In genomic region chr9:129322022-129322621, GRCh38 we compare ENCODE assay signal across 10 cellular contexts.
DNase-seq lines count a peak whose midpoint lies in the region; ATAC-seq and TF ChIP-seq lines count a peak whose summit lies in the region.
"Had no signal": no experiment of that assay in that cellular context is flagged by ENCODE, and none has a peak within 500 bp of the region (broad histone marks: within the 10 kb centered on the region; RNA-seq: fewer than 3 reads in every experiment).

No MANE protein-coding gene starts in this region.

- H3K4me3 ChIP-seq in GM23338 (no peak overlapping the region), spleen (peak overlapping the region in 1 of 8 donors; percentile 34), HAP-1 (no peak overlapping the region)

- no peak for TF ChIP-seq POLR2A in spleen (IDR thresholded peaks at IDR 0.05)

- H3K9me3 ChIP-seq in spleen (no peaks in the 10 kb centered on the region), HAP-1 (no peaks in the 10 kb centered on the region)

- H3K79me2 ChIP-seq in GM23338 (replicated peaks; ENCODE audit: insufficient read depth) = no peaks in the 10 kb centered on the region

- WGBS in spleen, 5 donors = 91 to 100% (median 95%) methylated on average over 3 to 7 of the region's 7 CpGs

- H3K4me1 ChIP-seq in GM23338 (ENCODE audit: insufficient read depth) = peaks cover 9% of the 10 kb centered on the region; the same call in 1 of the 2 replicates
- H3K4me1 ChIP-seq in spleen = peaks cover 14 to 70% (median 39%) of the 10 kb centered on the region in 6 donors
- peaks cover 15% of the 10 kb centered on the region for H3K4me1 ChIP-seq in HAP-1

- intact Hi-C loops in activated B cell treated with CpG ODN at 0.5 μM for 24 hours (cut with micrococcal nuclease) (loop anchor here (5.0 kb wide), 2 partner anchors 90 to 285 kb away; no protein-coding TSS in a partner anchor), spleen (cut with DNase I; ENCODE audit: low total_unique reads) (no loop called here)

- no peak overlapping the region for H3K4me2 ChIP-seq in GM23338

- H3K9me3 Mint-ChIP-seq in GM23338 = no peaks in the 10 kb centered on the region
- no peaks in the 10 kb centered on the region for H3K9me3 Mint-ChIP-seq in activated B cell treated with CpG ODN at 0.5 μM for 24 hours
- H3K9me3 Mint-ChIP-seq: activated naive CD4-positive, alpha-beta T cell treated with anti-CD3 and anti-CD28 coated beads, Interleukin-2, amount 50 U/mL, for 24 hours had no signal

- peak in 1 of 2 experiments; percentile 28; a peak in 2 of 4 replicates for TF ChIP-seq CTCF in GM23338 (conservative IDR thresholded peaks at IDR 0.05; ENCODE audit: low read depth in 2 of 2)
- TF ChIP-seq CTCF in activated B cell treated with CpG ODN at 0.5 μM for 24 hours (IDR thresholded peaks at IDR 0.05) = no peak
- no peak for TF ChIP-seq CTCF in spleen (IDR thresholded peaks at IDR 0.05 in 8 of 11, conservative IDR thresholded peaks at IDR 0.05 in 3 of 11)

- 0 out of 2 replicates have a peak overlapping the region, but pooled peaks have one; percentile 90 for H2AFZ ChIP-seq in GM23338

- 0 out of 2 replicates have a peak, but pooled peaks cover 2% of the 10 kb centered on the region for H3F3A ChIP-seq in GM23338 (replicated peaks; ENCODE audit: low read depth)

- H3K27me3 ChIP-seq in GM23338 (ENCODE audit: insufficient read depth) (peaks cover 5% of the 10 kb centered on the region; the same call in 1 of the 2 replicates), layer of hippocampus (ENCODE audit: control insufficient read depth, insufficient read depth, low read length) (no peaks in the 10 kb centered on the region), spleen (replicated peaks in 1 of 7) (peaks cover 0 to 23% (median 0%) of the 10 kb centered on the region in 7 donors), HAP-1 (ENCODE audit: low read depth) (no peaks in the 10 kb centered on the region)

- no peak for ATAC-seq in GM23338
- no peak for ATAC-seq in activated B cell treated with CpG ODN at 0.5 μM for 24 hours (ENCODE audit: low read depth)
- ATAC-seq in HG02642 (IDR thresholded peaks at IDR 0.05; ENCODE audit: poor library complexity, unreplicated experiment) = no peak

- H3K36me3 ChIP-seq in GM23338 (ENCODE audit: insufficient read depth) = no peaks in the 10 kb centered on the region
- no peaks in the 10 kb centered on the region for H3K36me3 ChIP-seq in spleen
- H3K36me3 ChIP-seq in HAP-1 (replicated peaks) = no peaks in the 10 kb centered on the region

- H3K36me3 Mint-ChIP-seq in GM23338 (ENCODE audit: low read depth) (no peaks in the 10 kb centered on the region), activated B cell treated with CpG ODN at 0.5 μM for 24 hours (ENCODE audit: low read depth) (no peaks in the 10 kb centered on the region)
- H3K36me3 Mint-ChIP-seq: activated naive CD4-positive, alpha-beta T cell treated with anti-CD3 and anti-CD28 coated beads, Interleukin-2, amount 50 U/mL, for 24 hours had no signal

- H3K27ac ChIP-seq in GM23338 (ENCODE audit: low read depth) (no peak overlapping the region), layer of hippocampus (ENCODE audit: low read depth, low read length) (peak overlapping the region; percentile 95), spleen (peak overlapping the region in 4 of 8 donors; percentile 80 to 84 (median 82))
- H3K27ac ChIP-seq: epithelial cell of prostate had no signal

- no peak for DNase-seq in GM23338 (ENCODE audit: low spot score)
- peak; percentile 14 for DNase-seq in activated B cell treated with CpG ODN at 0.5 μM for 24 hours
- peak; percentile 54 for DNase-seq in spleen
- DNase-seq in HAP-1 (ENCODE audit: low spot score in 2 of 2) = no peak
- no peak for DNase-seq in NCI-H1436 (lab: John Stamatoyannopoulos, UW)
- no peak for DNase-seq in NCI-H526 (lab: John Stamatoyannopoulos, UW)

- H3K9me2 ChIP-seq in GM23338 (ENCODE audit: insufficient read depth) = no peaks in the 10 kb centered on the region

- CTCF ChIA-PET in activated B cell treated with CpG ODN at 0.5 μM for 24 hours (lab: Charles Lee) = no interaction called here

- in situ Hi-C loops in HAP-1 (cut with MboI; ENCODE audit: low sequenced_read_pairs) = no loop called here

- H3K4me1 Mint-ChIP-seq in GM23338 (peaks cover 28% of the 10 kb centered on the region), activated B cell treated with CpG ODN at 0.5 μM for 24 hours (peaks cover 13% of the 10 kb centered on the region)

- H3K27me3 Mint-ChIP-seq in GM23338 (ENCODE audit: insufficient read depth, low read depth, poor library complexity) = peaks cover 14% of the 10 kb centered on the region
- peaks cover 5% of the 10 kb centered on the region for H3K27me3 Mint-ChIP-seq in activated B cell treated with CpG ODN at 0.5 μM for 24 hours
- H3K27me3 Mint-ChIP-seq: activated naive CD4-positive, alpha-beta T cell treated with anti-CD3 and anti-CD28 coated beads, Interleukin-2, amount 50 U/mL, for 24 hours had no signal

- H3K4me3 Mint-ChIP-seq in GM23338 = no peak overlapping the region
- H3K4me3 Mint-ChIP-seq in activated B cell treated with CpG ODN at 0.5 μM for 24 hours = no peak overlapping the region

- H4K20me1 ChIP-seq in GM23338 (replicated peaks; ENCODE audit: insufficient read depth) = no peaks in the 10 kb centered on the region

- POLR2A ChIA-PET in activated B cell treated with CpG ODN at 0.5 μM for 24 hours (lab: Charles Lee) = interaction anchor here (2.2 kb wide), 1 partner anchor 13 kb away, joined by 7 read pairs; no protein-coding TSS in a partner anchor

- H3K27ac Mint-ChIP-seq in GM23338 = no peak overlapping the region
- H3K27ac Mint-ChIP-seq in activated B cell treated with CpG ODN at 0.5 μM for 24 hours = no peak overlapping the region
- H3K27ac Mint-ChIP-seq: activated naive CD4-positive, alpha-beta T cell treated with anti-CD3 and anti-CD28 coated beads, Interleukin-2, amount 50 U/mL, for 24 hours had no signal

TF ChIP-seq in GM23338, 12 proteins besides CTCF, POLR2A, EP300 and RAD21 (continues in another document):
- no peak for TF ChIP-seq JUNB (IDR thresholded peaks at IDR 0.05; ENCODE audit: unreplicated experiment)
- TF ChIP-seq CREB1 (CRISPR knock-in tag; IDR thresholded peaks at IDR 0.05; ENCODE audit: low read depth) = no peak
- TF ChIP-seq EZH2phosphoT487 (IDR thresholded peaks at IDR 0.05; ENCODE audit: unreplicated experiment) = no peak
- TF ChIP-seq ZNF331 (CRISPR knock-in tag; IDR thresholded peaks at IDR 0.05; ENCODE audit: low read depth) = no peak
- no peak for TF ChIP-seq POLR2AphosphoS5 (IDR thresholded peaks at IDR 0.05; ENCODE audit: low read depth)
- TF ChIP-seq, protein P1, sequence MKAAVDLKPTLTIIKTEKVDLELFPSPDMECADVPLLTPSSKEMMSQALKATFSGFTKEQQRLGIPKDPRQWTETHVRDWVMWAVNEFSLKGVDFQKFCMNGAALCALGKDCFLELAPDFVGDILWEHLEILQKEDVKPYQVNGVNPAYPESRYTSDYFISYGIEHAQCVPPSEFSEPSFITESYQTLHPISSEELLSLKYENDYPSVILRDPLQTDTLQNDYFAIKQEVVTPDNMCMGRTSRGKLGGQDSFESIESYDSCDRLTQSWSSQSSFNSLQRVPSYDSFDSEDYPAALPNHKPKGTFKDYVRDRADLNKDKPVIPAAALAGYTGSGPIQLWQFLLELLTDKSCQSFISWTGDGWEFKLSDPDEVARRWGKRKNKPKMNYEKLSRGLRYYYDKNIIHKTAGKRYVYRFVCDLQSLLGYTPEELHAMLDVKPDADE (IDR thresholded peaks at IDR 0.05) = no peak
- TF ChIP-seq EZH2 (IDR thresholded peaks at IDR 0.05; ENCODE audit: low read depth, unreplicated experiment) = no peak
- TF ChIP-seq REST (IDR thresholded peaks at IDR 0.05; ENCODE audit: unreplicated experiment) = no peak

Comparison
In these comparisons a context has a peak if more than half of its experiments do, and no peak if none do; other contexts are left out.
1. DNase-seq: peak in activated B cell treated with CpG ODN at 0.5 μM for 24 hours (single experiment) and spleen (single experiment); none in GM23338 (single experiment), HAP-1 (0 of 2), NCI-H1436 (single experiment) and NCI-H526 (0 of 2).